27 cellular contexts compared by ENCODE assay signal in genomic region chr2:127255721-127256120, GRCh38. TPM values are rescaled to one million over a fixed set of nuclear protein-coding genes. Genes with fewer than 3 reads are reported as not detected.
"Had no signal": no experiment of that assay in that cellular context is flagged by ENCODE, and none has a peak within 500 bp of the region (broad histone marks: within the 10 kb centered on the region; RNA-seq: fewer than 3 reads in every experiment).

No MANE protein-coding gene starts in this region.

- H3K4me1 ChIP-seq: ascending aorta, parathyroid adenoma, spleen, suprapubic skin, tibial artery had no signal

- H3K27ac ChIP-seq: ascending aorta, brain microvascular endothelial cell, parathyroid adenoma, spleen, suprapubic skin, tibial artery, WERI-Rb-1 had no signal

- H3K9me3 ChIP-seq: ascending aorta, spleen, suprapubic skin, tibial artery had no signal

- ATAC-seq: activated T-cell treated with anti-CD3 and anti-CD28 coated beads, Interleukin-2, amount 50 U/mL, for 4 hours; activated T-helper 17 cell treated with anti-CD3 and anti-CD28 coated beads, Interleukin-2, amount 50 U/mL, for 72 hours; effector memory CD8-positive, alpha-beta T cell; esophagus mucosa had no signal

- H3K9ac ChIP-seq: parathyroid adenoma had no signal

- H3K27ac Mint-ChIP-seq: activated CD4-positive, alpha-beta memory T cell treated with anti-CD3 and anti-CD28 coated beads for 36 hours; activated CD4-positive, alpha-beta T cell treated with anti-CD3 and anti-CD28 coated beads, Interleukin-2, amount 10 ng/mL, durations not matched to agents 24 days and 14 days; activated naive CD4-positive, alpha-beta T cell treated with anti-CD3 and anti-CD28 coated beads, Interleukin-2, amount 50 U/mL, for 24 hours; activated T-helper 17 cell treated with anti-CD3 and anti-CD28 coated beads, Interleukin-2, amount 50 U/mL, for 72 hours; effector memory CD8-positive, alpha-beta T cell had no signal

- H3K9me3 Mint-ChIP-seq: activated CD4-positive, alpha-beta memory T cell treated with anti-CD3 and anti-CD28 coated beads for 36 hours; activated CD4-positive, alpha-beta T cell treated with anti-CD3 and anti-CD28 coated beads, Interleukin-2, amount 10 ng/mL, durations not matched to agents 24 days and 14 days; activated naive CD4-positive, alpha-beta T cell treated with anti-CD3 and anti-CD28 coated beads, Interleukin-2, amount 50 U/mL, for 24 hours; activated T-cell treated with anti-CD3 and anti-CD28 coated beads, Interleukin-2, amount 50 U/mL, for 4 hours; activated T-helper 17 cell treated with anti-CD3 and anti-CD28 coated beads, Interleukin-2, amount 50 U/mL, for 72 hours; effector memory CD8-positive, alpha-beta T cell had no signal

- H2AFZ ChIP-seq: parathyroid adenoma had no signal

- H3K79me2 ChIP-seq: parathyroid adenoma had no signal

- H3K4me3 ChIP-seq: ascending aorta, spleen, suprapubic skin, tibial artery had no signal

- H3K27me3 Mint-ChIP-seq: activated CD4-positive, alpha-beta memory T cell treated with anti-CD3 and anti-CD28 coated beads for 36 hours; activated CD4-positive, alpha-beta T cell treated with anti-CD3 and anti-CD28 coated beads, Interleukin-2, amount 10 ng/mL, durations not matched to agents 24 days and 14 days; activated naive CD4-positive, alpha-beta T cell treated with anti-CD3 and anti-CD28 coated beads, Interleukin-2, amount 50 U/mL, for 24 hours; activated T-helper 17 cell treated with anti-CD3 and anti-CD28 coated beads, Interleukin-2, amount 50 U/mL, for 72 hours; effector memory CD8-positive, alpha-beta T cell had no signal

- H3K27me3 ChIP-seq: ascending aorta, brain microvascular endothelial cell, spleen, suprapubic skin, tibial artery had no signal

- H3K4me3 Mint-ChIP-seq: activated CD4-positive, alpha-beta memory T cell treated with anti-CD3 and anti-CD28 coated beads for 36 hours; activated CD4-positive, alpha-beta T cell treated with anti-CD3 and anti-CD28 coated beads, Interleukin-2, amount 10 ng/mL, durations not matched to agents 24 days and 14 days; activated naive CD4-positive, alpha-beta T cell treated with anti-CD3 and anti-CD28 coated beads, Interleukin-2, amount 50 U/mL, for 24 hours; activated T-cell treated with anti-CD3 and anti-CD28 coated beads, Interleukin-2, amount 50 U/mL, for 4 hours; activated T-helper 17 cell treated with anti-CD3 and anti-CD28 coated beads, Interleukin-2, amount 50 U/mL, for 72 hours; effector memory CD8-positive, alpha-beta T cell had no signal

- FAIRE-seq: TTC549 had no signal

- DNase-seq: activated CD4-positive, alpha-beta memory T cell treated with anti-CD3 and anti-CD28 coated beads for 36 hours; activated CD4-positive, alpha-beta T cell treated with anti-CD3 and anti-CD28 coated beads, Interleukin-2, amount 10 ng/mL, durations not matched to agents 24 days and 14 days; activated CD4-positive, CD25-positive, alpha-beta regulatory T cell treated with anti-CD3 and anti-CD28 coated beads, Interleukin-2, amount 50 U/mL, for 72 hours; activated gamma-delta T cell treated with Interleukin-2 at 50 U/mL for 16 hours; activated T-cell treated with anti-CD3 and anti-CD28 coated beads, Interleukin-2, amount 50 U/mL, for 4 hours; brain microvascular endothelial cell; cortex of kidney; effector memory CD8-positive, alpha-beta T cell; foreskin fibroblast; head of caudate nucleus; hippocampal formation; occipital lobe; right cardiac atrium; spleen; stimulated activated naive CD4-positive, alpha-beta T cell; T-helper 1 cell; tibial artery; WERI-Rb-1 had no signal

RNA-seq across cellular contexts. Expression of gene CYP27C1, which starts 35.6 kb away (rescaled TPM):
- total RNA-seq: activated CD4-positive, alpha-beta memory T cell treated with anti-CD3 and anti-CD28 coated beads for 36 hours; activated CD4-positive, alpha-beta T cell treated with anti-CD3 and anti-CD28 coated beads, Interleukin-2, amount 10 ng/mL, durations not matched to agents 24 days and 14 days; activated T-cell treated with anti-CD3 and anti-CD28 coated beads, Interleukin-2, amount 50 U/mL, for 4 hours; activated T-helper 17 cell treated with anti-CD3 and anti-CD28 coated beads, Interleukin-2, amount 50 U/mL, for 72 hours; ascending aorta; cardiac septum; pulmonary artery endothelial cell had no signal
